Comparison of ENCODE assay signal across 1 cellular context in the genomic region with DNA sequence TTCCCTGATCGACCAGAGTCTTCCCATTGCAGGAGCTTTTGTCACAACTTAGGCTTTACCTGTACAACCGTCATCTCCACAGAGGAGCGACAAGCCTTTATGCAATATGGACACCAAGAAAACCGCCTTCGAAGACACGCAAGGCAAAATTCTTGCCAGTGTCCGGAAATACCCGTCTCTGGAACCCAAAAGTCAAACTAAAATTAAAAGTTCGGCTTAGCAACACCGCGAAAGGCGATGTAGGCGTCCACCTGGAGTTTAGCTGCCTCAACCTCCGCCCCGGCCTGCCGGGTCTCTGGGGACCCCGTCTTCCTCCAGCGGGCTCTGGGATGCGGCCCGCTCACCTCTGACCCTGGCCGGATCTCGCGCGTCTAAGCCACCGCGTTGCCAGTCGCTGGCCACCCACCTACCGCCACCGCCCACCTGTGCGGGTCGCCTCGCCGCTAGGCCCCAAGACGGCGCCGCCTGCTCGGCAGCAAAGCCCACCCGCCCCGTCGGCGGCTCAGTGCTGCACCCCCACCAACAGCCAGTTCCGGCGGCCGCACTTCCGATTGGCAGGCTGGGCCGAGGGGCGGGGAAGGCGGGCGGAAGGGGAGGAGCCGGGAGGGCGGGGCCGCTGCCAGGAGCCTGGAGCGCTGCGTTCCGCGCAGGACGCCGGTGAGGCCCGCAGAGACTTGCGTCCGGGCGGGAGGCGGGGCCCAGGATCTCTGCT.
TF ChIP-seq lines count a peak whose summit lies in the region.

TSS of gene SUPT20H (minus strand) at position 553 of the 712 bp plus-strand sequence. CDS start 8,198 bp downstream, outside the sequence.

TF ChIP-seq in K562, 482 proteins besides CTCF, POLR2A, EP300 and RAD21 (continued from another document):
- TF ChIP-seq POLR2H (tag; IDR thresholded peaks at IDR 0.05; ENCODE audit: low read depth): no peak
- no peak for TF ChIP-seq KAT8 (IDR thresholded peaks at IDR 0.05; ENCODE audit: low read depth)
- peak; percentile 44 for TF ChIP-seq CCNT2 (IDR thresholded peaks at IDR 0.05; ENCODE audit: borderline replicate concordance, extremely low read depth, insufficient read length, low read depth, low read length)
- TF ChIP-seq ZNF436 (CRISPR knock-in tag; IDR thresholded peaks at IDR 0.05): no peak
- no peak for TF ChIP-seq ZNF431 (CRISPR knock-in tag; IDR thresholded peaks at IDR 0.05)
- no peak for TF ChIP-seq WHSC1 (IDR thresholded peaks at IDR 0.05; ENCODE audit: low read length)
- TF ChIP-seq ZNF408 (CRISPR knock-in tag; IDR thresholded peaks at IDR 0.05; ENCODE audit: low read depth): no peak
- TF ChIP-seq ZHX1 (conservative IDR thresholded peaks at IDR 0.05; ENCODE audit: low read length): no peak
- TF ChIP-seq, protein P1, sequence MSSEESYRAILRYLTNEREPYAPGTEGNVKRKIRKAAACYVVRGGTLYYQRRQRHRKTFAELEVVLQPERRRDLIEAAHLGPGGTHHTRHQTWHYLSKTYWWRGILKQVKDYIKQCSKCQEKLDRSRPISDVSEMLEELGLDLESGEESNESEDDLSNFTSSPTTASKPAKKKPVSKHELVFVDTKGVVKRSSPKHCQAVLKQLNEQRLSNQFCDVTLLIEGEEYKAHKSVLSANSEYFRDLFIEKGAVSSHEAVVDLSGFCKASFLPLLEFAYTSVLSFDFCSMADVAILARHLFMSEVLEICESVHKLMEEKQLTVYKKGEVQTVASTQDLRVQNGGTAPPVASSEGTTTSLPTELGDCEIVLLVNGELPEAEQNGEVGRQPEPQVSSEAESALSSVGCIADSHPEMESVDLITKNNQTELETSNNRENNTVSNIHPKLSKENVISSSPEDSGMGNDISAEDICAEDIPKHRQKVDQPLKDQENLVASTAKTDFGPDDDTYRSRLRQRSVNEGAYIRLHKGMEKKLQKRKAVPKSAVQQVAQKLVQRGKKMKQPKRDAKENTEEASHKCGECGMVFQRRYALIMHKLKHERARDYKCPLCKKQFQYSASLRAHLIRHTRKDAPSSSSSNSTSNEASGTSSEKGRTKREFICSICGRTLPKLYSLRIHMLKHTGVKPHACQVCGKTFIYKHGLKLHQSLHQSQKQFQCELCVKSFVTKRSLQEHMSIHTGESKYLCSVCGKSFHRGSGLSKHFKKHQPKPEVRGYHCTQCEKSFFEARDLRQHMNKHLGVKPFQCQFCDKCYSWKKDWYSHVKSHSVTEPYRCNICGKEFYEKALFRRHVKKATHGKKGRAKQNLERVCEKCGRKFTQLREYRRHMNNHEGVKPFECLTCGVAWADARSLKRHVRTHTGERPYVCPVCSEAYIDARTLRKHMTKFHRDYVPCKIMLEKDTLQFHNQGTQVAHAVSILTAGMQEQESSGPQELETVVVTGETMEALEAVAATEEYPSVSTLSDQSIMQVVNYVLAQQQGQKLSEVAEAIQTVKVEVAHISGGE (CRISPR knock-in tag; IDR thresholded peaks at IDR 0.05): peak in 2 of 3 experiments; percentile 15 to 88; a peak in 3 of 6 replicates
- TF ChIP-seq HDAC3 (IDR thresholded peaks at IDR 0.05; ENCODE audit: borderline replicate concordance, partially characterized antibody): no peak
- TF ChIP-seq KLF1 (tag; IDR thresholded peaks at IDR 0.05): no peak
- TF ChIP-seq TRIM24 (IDR thresholded peaks at IDR 0.05): peak in 1 of 2 experiments; percentile 52; a peak in 1 of 4 replicates
- no peak for TF ChIP-seq ZNF3 (CRISPR knock-in tag; IDR thresholded peaks at IDR 0.05)
- peak; percentile 41; the same call in 1 of the 2 replicates for TF ChIP-seq SMAD4 (CRISPR knock-in tag; conservative IDR thresholded peaks at IDR 0.05)
- TF ChIP-seq PTBP1 (IDR thresholded peaks at IDR 0.05; ENCODE audit: low read depth, low read length): no peak
- TF ChIP-seq CCAR2 (IDR thresholded peaks at IDR 0.05; ENCODE audit: low read depth, low read length): no peak
- peak; percentile 43; the same call in 1 of the 2 replicates for TF ChIP-seq ETV1 (tag; conservative IDR thresholded peaks at IDR 0.05; ENCODE audit: low read depth)
- TF ChIP-seq HEY1 (CRISPR knock-in tag; IDR thresholded peaks at IDR 0.05; ENCODE audit: borderline replicate concordance): no peak
- TF ChIP-seq DACH1 (IDR thresholded peaks at IDR 0.05; ENCODE audit: partially characterized antibody): no peak
- TF ChIP-seq MECOM (CRISPR knock-in tag; IDR thresholded peaks at IDR 0.05): no peak
- TF ChIP-seq NONO (IDR thresholded peaks at IDR 0.05; ENCODE audit: low read depth in 2 of 2, low read length in 1 of 2): peak in 1 of 2 experiments; percentile 64; a peak in 2 of 4 replicates
- no peak for TF ChIP-seq STAT5B (CRISPR knock-in tag; IDR thresholded peaks at IDR 0.05)
- peak; percentile 64; the same call in 1 of the 2 replicates for TF ChIP-seq ZNF511 (CRISPR knock-in tag; IDR thresholded peaks at IDR 0.05)
- no peak for TF ChIP-seq NBN (IDR thresholded peaks at IDR 0.05; ENCODE audit: low read depth)
- TF ChIP-seq ZNF551 (CRISPR knock-in tag; IDR thresholded peaks at IDR 0.05): no peak
- TF ChIP-seq HDAC2 (IDR thresholded peaks at IDR 0.05): 0 out of 2 replicates have a peak, but pooled peaks have one; percentile 13
- no peak for TF ChIP-seq THRAP3 (IDR thresholded peaks at IDR 0.05; ENCODE audit: borderline replicate concordance)
- TF ChIP-seq ZBTB7A (IDR thresholded peaks at IDR 0.05; ENCODE audit: borderline replicate concordance, control insufficient read depth, low read depth, low read length): peak; percentile 84
- TF ChIP-seq, protein P2, sequence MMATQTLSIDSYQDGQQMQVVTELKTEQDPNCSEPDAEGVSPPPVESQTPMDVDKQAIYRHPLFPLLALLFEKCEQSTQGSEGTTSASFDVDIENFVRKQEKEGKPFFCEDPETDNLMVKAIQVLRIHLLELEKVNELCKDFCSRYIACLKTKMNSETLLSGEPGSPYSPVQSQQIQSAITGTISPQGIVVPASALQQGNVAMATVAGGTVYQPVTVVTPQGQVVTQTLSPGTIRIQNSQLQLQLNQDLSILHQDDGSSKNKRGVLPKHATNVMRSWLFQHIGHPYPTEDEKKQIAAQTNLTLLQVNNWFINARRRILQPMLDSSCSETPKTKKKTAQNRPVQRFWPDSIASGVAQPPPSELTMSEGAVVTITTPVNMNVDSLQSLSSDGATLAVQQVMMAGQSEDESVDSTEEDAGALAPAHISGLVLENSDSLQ (IDR thresholded peaks at IDR 0.05): 0 out of 2 replicates have a peak, but pooled peaks have one; percentile 17
- TF ChIP-seq, protein P3, sequence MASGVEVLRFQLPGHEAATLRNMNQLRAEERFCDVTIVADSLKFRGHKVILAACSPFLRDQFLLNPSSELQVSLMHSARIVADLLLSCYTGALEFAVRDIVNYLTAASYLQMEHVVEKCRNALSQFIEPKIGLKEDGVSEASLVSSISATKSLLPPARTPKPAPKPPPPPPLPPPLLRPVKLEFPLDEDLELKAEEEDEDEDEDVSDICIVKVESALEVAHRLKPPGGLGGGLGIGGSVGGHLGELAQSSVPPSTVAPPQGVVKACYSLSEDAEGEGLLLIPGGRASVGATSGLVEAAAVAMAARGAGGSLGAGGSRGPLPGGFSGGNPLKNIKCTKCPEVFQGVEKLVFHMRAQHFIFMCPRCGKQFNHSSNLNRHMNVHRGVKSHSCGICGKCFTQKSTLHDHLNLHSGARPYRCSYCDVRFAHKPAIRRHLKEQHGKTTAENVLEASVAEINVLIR (CRISPR knock-in tag; IDR thresholded peaks at IDR 0.05): no peak
- no peak for TF ChIP-seq TGIF2 (CRISPR knock-in tag; IDR thresholded peaks at IDR 0.05)
- no peak for TF ChIP-seq EHMT2 (IDR thresholded peaks at IDR 0.05)
- TF ChIP-seq HDAC8 (tag; IDR thresholded peaks at IDR 0.05): no peak
- peak; percentile 53; the same call in 1 of the 2 replicates for TF ChIP-seq EP400 (IDR thresholded peaks at IDR 0.05)
- TF ChIP-seq GABPB1 (CRISPR knock-in tag; IDR thresholded peaks at IDR 0.05): peak; percentile 88
- TF ChIP-seq ELF2 (CRISPR knock-in tag; IDR thresholded peaks at IDR 0.05): peak; percentile 55; the same call in 1 of the 2 replicates
- no peak for TF ChIP-seq ETV6 (IDR thresholded peaks at IDR 0.05; ENCODE audit: borderline replicate concordance in 1 of 2, low read depth in 2 of 2, low read length in 1 of 2)
- no peak for TF ChIP-seq ETV6 (CRISPR knock-in tag; IDR thresholded peaks at IDR 0.05; ENCODE audit: borderline replicate concordance)
- peak; percentile 83 for TF ChIP-seq SUPT5H (IDR thresholded peaks at IDR 0.05)
- peak in 1 of 2 experiments; percentile 61; a peak in 2 of 4 replicates for TF ChIP-seq MAZ (CRISPR knock-in tag; conservative IDR thresholded peaks at IDR 0.05 in 1 of 2, IDR thresholded peaks at IDR 0.05 in 1 of 2)
- TF ChIP-seq MAX (CRISPR knock-in tag; IDR thresholded peaks at IDR 0.05): peak; percentile 43; the same call in 1 of the 2 replicates
- no peak for TF ChIP-seq GTF3C2 (IDR thresholded peaks at IDR 0.05; ENCODE audit: borderline replicate concordance, extremely low read depth, insufficient read length)
- peak; percentile 59 for TF ChIP-seq GMEB1 (CRISPR knock-in tag; IDR thresholded peaks at IDR 0.05)
- TF ChIP-seq THAP12 (CRISPR knock-in tag; IDR thresholded peaks at IDR 0.05): peak; percentile 76; the same call in 1 of the 2 replicates
- peak; percentile 50 for TF ChIP-seq PHF20 (IDR thresholded peaks at IDR 0.05; ENCODE audit: partially characterized antibody)
- TF ChIP-seq POLR2B (IDR thresholded peaks at IDR 0.05; ENCODE audit: low read depth, partially characterized antibody): peak; percentile 67
